Comparison of ENCODE assay signal across 8 cellular contexts in genomic region chr3:128053614-128054013, GRCh38. TPM values are rescaled to one million over a fixed set of nuclear protein-coding genes. Genes with fewer than 3 reads are reported as not detected.
DNase-seq lines count a peak whose midpoint lies in the region; ATAC-seq, FAIRE-seq and TF ChIP-seq lines count a peak whose summit lies in the region.

No MANE protein-coding gene starts in this region.

- no peak for TF ChIP-seq POLR2A in GM12891 (IDR thresholded peaks at IDR 0.05; ENCODE audit: low read depth, low read length)
- no peak for TF ChIP-seq POLR2A in gastrocnemius medialis (IDR thresholded peaks at IDR 0.05)

- peak overlapping the region; percentile 98 for H3K9ac ChIP-seq in SU-DHL-6 (ENCODE audit: low read length)

- H3K27me3 ChIP-seq in SU-DHL-6 (ENCODE audit: low read length) (no peaks in the 10 kb centered on the region), gastrocnemius medialis (no peaks in the 10 kb centered on the region)

- H3K4me2 ChIP-seq in SU-DHL-6 (ENCODE audit: low read depth, low read length, poor library complexity, severe bottlenecking): peak overlapping the region; percentile 88

- no peaks in the 10 kb centered on the region; the same call in 1 of the 2 replicates for H3F3A ChIP-seq in SU-DHL-6 (ENCODE audit: insufficient read depth)

- H2AFZ ChIP-seq in SU-DHL-6 (ENCODE audit: low read depth, low read length, severe bottlenecking): no peak overlapping the region

- H3K79me2 ChIP-seq in SU-DHL-6 (ENCODE audit: insufficient read depth, low read length): peaks cover 43% of the 10 kb centered on the region

- peaks cover 34 to 41% of the 10 kb centered on the region in 2 donors for H3K4me1 ChIP-seq in gastrocnemius medialis

- H3K9me3 ChIP-seq in SU-DHL-6 (ENCODE audit: insufficient read depth, low read length) (no peaks in the 10 kb centered on the region), gastrocnemius medialis (no peaks in the 10 kb centered on the region)

- intact Hi-C loops in gastrocnemius medialis (cut with DNase I; ENCODE audit: low total_unique reads): loop anchor here (2.0 to 5.0 kb wide), 5 partner anchors 21 to 381 kb away; partner anchors contain the start of genes ABTB1 and KBTBD12

- ATAC-seq in gastrocnemius medialis (no peak), GM18858 (IDR thresholded peaks at IDR 0.05; ENCODE audit: unreplicated experiment) (no peak), GM19397 (IDR thresholded peaks at IDR 0.05; ENCODE audit: unreplicated experiment) (no peak)

- in situ Hi-C loops in gastrocnemius medialis (cut with MboI; ENCODE audit: low sequenced_read_pairs in 4 of 4): no loop called here

- no peaks in the 10 kb centered on the region for H3K9me2 ChIP-seq in SU-DHL-6 (replicated peaks; ENCODE audit: insufficient read depth, low read length)

- no peaks in the 10 kb centered on the region for H4K20me1 ChIP-seq in SU-DHL-6 (ENCODE audit: low read depth, low read length)

- H3K36me3 ChIP-seq in SU-DHL-6 (ENCODE audit: low read length) (peaks cover 5% of the 10 kb centered on the region; the same call in 1 of the 2 replicates), gastrocnemius medialis (peaks cover 0 to 37% of the 10 kb centered on the region in 2 donors)

- DNase-seq in GM12891 (ENCODE audit: insufficient read length, low spot score) (no peak), fibroblast of pulmonary artery (ENCODE audit: low read depth) (no peak), gastrocnemius medialis (no peak), cortex of kidney (lab: John Stamatoyannopoulos, UW) (no peak), HK-2 (ENCODE audit: unreplicated experiment) (no peak)

- TF ChIP-seq CTCF in SU-DHL-6 (IDR thresholded peaks at IDR 0.05; ENCODE audit: insufficient read depth, low read length, poor library complexity, severe bottlenecking) (no peak), fibroblast of pulmonary artery (IDR thresholded peaks at IDR 0.05; ENCODE audit: low read length, missing control alignments) (no peak), gastrocnemius medialis (IDR thresholded peaks at IDR 0.05 in 4 of 5, conservative IDR thresholded peaks at IDR 0.05 in 1 of 5) (no peak)

- peak overlapping the region; percentile 96 for H3K4me3 ChIP-seq in SU-DHL-6 (ENCODE audit: insufficient read depth, low read length, poor library complexity, severe bottlenecking)
- peak overlapping the region; percentile 73 for H3K4me3 ChIP-seq in fibroblast of pulmonary artery (replicated peaks; ENCODE audit: low read depth, low read length)
- H3K4me3 ChIP-seq in gastrocnemius medialis: peak overlapping the region; percentile 68 to 96 (median 94)

- H3K27ac ChIP-seq in SU-DHL-6 (ENCODE audit: low read depth, low read length) (no peak overlapping the region), gastrocnemius medialis (peak overlapping the region; percentile 86 to 99 (median 95))

- FAIRE-seq in GM12891 (lab: Jason Lieb, UNC): peak; percentile 23

TF ChIP-seq in GM12891, 5 proteins besides CTCF, POLR2A, EP300 and RAD21:
- TF ChIP-seq POU2F2 (IDR thresholded peaks at IDR 0.05; ENCODE audit: low read depth, low read length) (no peak), TAF1 (IDR thresholded peaks at IDR 0.05; ENCODE audit: low read depth, low read length) (no peak), PAX5 (IDR thresholded peaks at IDR 0.05; ENCODE audit: insufficient read depth, low read length, severe bottlenecking) (no peak), SPI1 (IDR thresholded peaks at IDR 0.05; ENCODE audit: low read depth, low read length) (no peak), POLR2AphosphoS5 (IDR thresholded peaks at IDR 0.05; ENCODE audit: low read depth, low read length) (no peak)

RNA-seq across cellular contexts. Expression of gene SEC61A1, which starts 1.4 kb away (rescaled TPM):
- polyA plus RNA-seq in GM12891 (2012; ENCODE audit: low read depth, missing spikeins): 78.0 TPM
- 100 to 1,000 TPM in 2 of 4 donors, 10 to 100 TPM in 2; 81.6 to 135 (median 106) TPM for total RNA-seq in gastrocnemius medialis
